8 cellular contexts compared by ENCODE assay signal in the genomic region with DNA sequence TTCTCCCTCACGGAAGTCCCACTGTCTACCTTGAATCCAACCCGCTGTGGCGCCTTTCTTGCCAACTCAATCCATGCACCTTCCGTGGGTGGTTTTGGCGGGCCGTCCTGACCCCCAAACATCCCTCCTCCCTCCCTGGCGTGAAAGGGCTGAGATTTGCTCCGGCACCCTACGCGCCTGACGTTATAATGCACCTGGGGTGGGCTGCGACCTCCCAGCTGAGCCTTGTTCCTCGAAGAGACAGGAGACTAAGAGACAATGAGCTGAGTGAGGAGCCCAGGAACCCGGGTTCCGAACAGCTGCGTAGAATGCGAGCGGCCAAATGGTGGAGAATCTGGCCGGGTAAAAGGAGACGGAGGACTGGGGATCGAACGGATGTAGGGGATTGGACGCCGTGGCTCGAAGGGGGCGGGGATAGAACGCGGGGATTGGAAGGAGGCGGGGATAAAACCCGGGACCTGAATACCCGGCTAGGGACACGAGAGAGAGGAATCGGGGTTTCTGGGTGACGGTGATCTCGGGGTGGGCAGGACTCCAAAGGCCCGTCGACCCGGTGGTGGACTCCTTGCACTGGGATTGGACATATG. TPM values are rescaled to one million over a fixed set of nuclear protein-coding genes. Genes with fewer than 3 reads are reported as not detected.
A peak's percentile ranks its signal among the peaks of the same experiment; 100 is the strongest.
DNase-seq lines count a peak whose midpoint lies in the region; ATAC-seq and TF ChIP-seq lines count a peak whose summit lies in the region.

Gene CPT1C (plus strand): TSS at position 461 of the 587 bp plus-strand sequence. CDS start 1,137 bp downstream, outside the sequence.

- TF ChIP-seq CTCF in AG04449 (IDR thresholded peaks at IDR 0.05; ENCODE audit: insufficient read depth, low read length, missing control alignments) (no peak), SU-DHL-6 (IDR thresholded peaks at IDR 0.05; ENCODE audit: insufficient read depth, low read length, poor library complexity, severe bottlenecking) (no peak), MCF 10A (IDR thresholded peaks at IDR 0.05; ENCODE audit: unreplicated experiment) (no peak)

- H3K36me3 Mint-ChIP-seq in MCF 10A (ENCODE audit: insufficient read depth, unreplicated experiment), result peaks cover 32% of the 10 kb centered on the region

- H3F3A ChIP-seq in SU-DHL-6 (ENCODE audit: insufficient read depth), result peaks cover 17% of the 10 kb centered on the region; the same call in 1 of the 2 replicates

- CTCF ChIA-PET in AG04449 (lab: Yijun Ruan, JAX), result interaction anchor here (1.1 to 5.5 kb wide), 4 partner anchors 10 to 19 kb away, joined by 3 to 39 read pairs (median 15); partner anchors contain the start of gene PRMT1
- CTCF ChIA-PET in MCF 10A (lab: Yijun Ruan, JAX), result no interaction called here
- CTCF ChIA-PET in HEK293T (lab: Yijun Ruan, JAX), result no interaction called here

- no peak within 1 kb of the TSS for H3K27ac ChIP-seq in SU-DHL-6 (ENCODE audit: low read depth, low read length)

- H3K27ac Mint-ChIP-seq in MCF 10A (ENCODE audit: low read depth, unreplicated experiment), result no peak within 1 kb of the TSS

- no TSS peak for BruUV-seq in MCF 10A (replicated peaks; lab: Mats Ljungman, UMichigan)

- intact Hi-C loops in MCF 10A (cut with micrococcal nuclease), result no loop called here

- H2AFZ ChIP-seq in SU-DHL-6 (ENCODE audit: low read depth, low read length, severe bottlenecking), result no peak within 1 kb of the TSS

- H3K36me3 ChIP-seq in SU-DHL-6 (ENCODE audit: low read length), result no peaks in the 10 kb centered on the region

- POLR2A ChIA-PET in AG04449 (lab: Yijun Ruan, JAX), result no interaction called here
- POLR2A ChIA-PET in MCF 10A (lab: Yijun Ruan, JAX), result interaction anchor here (0.6 kb wide), 1 partner anchor 13 kb away, joined by 4 read pairs; no protein-coding TSS in a partner anchor
- POLR2A ChIA-PET in HEK293T (lab: Yijun Ruan, JAX), result no interaction called here

- H4K20me1 ChIP-seq in SU-DHL-6 (ENCODE audit: low read depth, low read length), result no peaks in the 10 kb centered on the region; the same call in 1 of the 2 replicates

- peaks cover 14% of the 10 kb centered on the region for H3K4me1 Mint-ChIP-seq in MCF 10A (ENCODE audit: insufficient read depth, unreplicated experiment)

- no peaks in the 10 kb centered on the region for H3K9me2 ChIP-seq in SU-DHL-6 (replicated peaks; ENCODE audit: insufficient read depth, low read length)

- ATAC-seq in HG02623 (IDR thresholded peaks at IDR 0.05; ENCODE audit: unreplicated experiment), result no peak

- DNase-seq in AG04449 (ENCODE audit: low read depth, low spot score) (no peak), HS-27A (ENCODE audit: low read depth) (peak; percentile 90), MCF 10A (ENCODE audit: unreplicated experiment) (peak; percentile 52), iPS DF 19.7 (ENCODE audit: low read depth, low spot score) (peak; percentile 75), putamen (ENCODE audit: low spot score) (peak; percentile 92), HEK293T (ENCODE audit: extremely low spot score) (no peak)

- H3K4me3 ChIP-seq in AG04449 (ENCODE audit: low read depth, low read length) (peak within 1 kb of the TSS; percentile 64), SU-DHL-6 (ENCODE audit: insufficient read depth, low read length, poor library complexity, severe bottlenecking) (no peak within 1 kb of the TSS)

- H3K4me2 ChIP-seq in SU-DHL-6 (ENCODE audit: low read depth, low read length, poor library complexity, severe bottlenecking), result peak within 1 kb of the TSS; percentile 10

- H3K79me2 ChIP-seq in SU-DHL-6 (ENCODE audit: insufficient read depth, low read length), result no peaks in the 10 kb centered on the region

- H3K9me3 ChIP-seq in SU-DHL-6 (ENCODE audit: insufficient read depth, low read length), result no peaks in the 10 kb centered on the region

- peak within 1 kb of the TSS; percentile 56 for H3K4me3 Mint-ChIP-seq in MCF 10A (ENCODE audit: unreplicated experiment)

- no peaks in the 10 kb centered on the region for H3K9me3 Mint-ChIP-seq in MCF 10A (ENCODE audit: unreplicated experiment)

- H3K27me3 ChIP-seq in SU-DHL-6 (ENCODE audit: low read length), result no peaks in the 10 kb centered on the region

- no peaks in the 10 kb centered on the region for H3K27me3 Mint-ChIP-seq in MCF 10A (ENCODE audit: insufficient read depth, unreplicated experiment)

- H3K9ac ChIP-seq in SU-DHL-6 (ENCODE audit: low read length), result no peak within 1 kb of the TSS

TF ChIP-seq in HEK293T, 16 proteins besides CTCF, POLR2A, EP300 and RAD21:
- TF ChIP-seq HDGF (IDR thresholded peaks at IDR 0.05; ENCODE audit: borderline replicate concordance), result no peak
- no peak for TF ChIP-seq PKNOX1 (IDR thresholded peaks at IDR 0.05)
- TF ChIP-seq TARDBP (IDR thresholded peaks at IDR 0.05), result no peak
- no peak for TF ChIP-seq LEF1 (IDR thresholded peaks at IDR 0.05; ENCODE audit: borderline replicate concordance)
- no peak for TF ChIP-seq SP1 (IDR thresholded peaks at IDR 0.05)
- TF ChIP-seq ZNF384 (IDR thresholded peaks at IDR 0.05), result no peak
- TF ChIP-seq ELF4 (IDR thresholded peaks at IDR 0.05), result no peak

RNA-seq across cellular contexts. Expression of gene CPT1C, which starts in this region (rescaled TPM):
- not detected in 2 replicates for total RNA-seq in MCF 10A (2022)

Comparison
In these comparisons a context has a peak if more than half of its experiments do, and no peak if none do; other contexts are left out.
1. Peak in DNase-seq in MCF 10A; RNA of the gene not detected or under 1 TPM.
2. DNase-seq: peak in HS-27A (single experiment), iPS DF 19.7 (single experiment) and putamen (single experiment); none in AG04449 (single experiment) and HEK293T (single experiment).